2 cellular contexts compared by ENCODE assay signal in genomic region chr12:42804928-42805327, GRCh38.
TF ChIP-seq lines count a peak whose summit lies in the region.

No MANE protein-coding gene starts in this region.

TF ChIP-seq in HCT116, 20 proteins besides CTCF, POLR2A, EP300 and RAD21:
- TF ChIP-seq REST (IDR thresholded peaks at IDR 0.05; ENCODE audit: low read depth): no peak
- no peak for TF ChIP-seq ZFX (IDR thresholded peaks at IDR 0.05)
- TF ChIP-seq POLR2AphosphoS5 (IDR thresholded peaks at IDR 0.05; ENCODE audit: low read depth, low read length): no peak
- no peak for TF ChIP-seq SRF (IDR thresholded peaks at IDR 0.05; ENCODE audit: low read depth)
- TF ChIP-seq SP1 (IDR thresholded peaks at IDR 0.05; ENCODE audit: low read depth): no peak
- no peak for TF ChIP-seq SIN3A (IDR thresholded peaks at IDR 0.05; ENCODE audit: low read depth)
- no peak for TF ChIP-seq ZBTB33 (IDR thresholded peaks at IDR 0.05; ENCODE audit: extremely low read depth, insufficient replicate concordance, low read length)
- TF ChIP-seq EZH2phosphoT487 (IDR thresholded peaks at IDR 0.05; ENCODE audit: borderline replicate concordance): no peak
- TF ChIP-seq ATF3 (IDR thresholded peaks at IDR 0.05): no peak
- TF ChIP-seq JUND (IDR thresholded peaks at IDR 0.05): no peak
- no peak for TF ChIP-seq FOSL1 (IDR thresholded peaks at IDR 0.05; ENCODE audit: low read depth)
- no peak for TF ChIP-seq TCF7L2 (IDR thresholded peaks at IDR 0.05; ENCODE audit: borderline replicate concordance, extremely low read depth, insufficient read depth, insufficient read length)
- TF ChIP-seq CEBPB (IDR thresholded peaks at IDR 0.05; ENCODE audit: low read depth): no peak
- TF ChIP-seq ZNF274 (IDR thresholded peaks at IDR 0.05; ENCODE audit: low read depth, low read length): no peak
- TF ChIP-seq ELF1 (IDR thresholded peaks at IDR 0.05; ENCODE audit: borderline replicate concordance, low read depth): no peak

TF ChIP-seq in H1, 55 proteins besides CTCF, POLR2A, EP300 and RAD21 (continued from another document):
- TF ChIP-seq RBBP5 (IDR thresholded peaks at IDR 0.05; ENCODE audit: borderline replicate concordance, low read depth, low read length) (no peak), POU5F1 (IDR thresholded peaks at IDR 0.05; ENCODE audit: low read depth, low read length) (no peak), GTF2F1 (IDR thresholded peaks at IDR 0.05; ENCODE audit: borderline replicate concordance, low read depth, low read length) (no peak), MAX (IDR thresholded peaks at IDR 0.05) (0 out of 2 replicates have a peak, but pooled peaks have one; percentile 15), SAP30 (IDR thresholded peaks at IDR 0.05; ENCODE audit: insufficient read depth, insufficient replicate concordance, low read length) (no peak), CREB1 (IDR thresholded peaks at IDR 0.05) (no peak), HDAC2 (IDR thresholded peaks at IDR 0.05; ENCODE audit: borderline replicate concordance in 1 of 2, low read depth in 2 of 2, low read length in 2 of 2) (no peak)
TF ChIP-seq in H1: peak in this region for 1.
